Comparison of ENCODE assay signal across 1 cellular context in the genomic region with DNA sequence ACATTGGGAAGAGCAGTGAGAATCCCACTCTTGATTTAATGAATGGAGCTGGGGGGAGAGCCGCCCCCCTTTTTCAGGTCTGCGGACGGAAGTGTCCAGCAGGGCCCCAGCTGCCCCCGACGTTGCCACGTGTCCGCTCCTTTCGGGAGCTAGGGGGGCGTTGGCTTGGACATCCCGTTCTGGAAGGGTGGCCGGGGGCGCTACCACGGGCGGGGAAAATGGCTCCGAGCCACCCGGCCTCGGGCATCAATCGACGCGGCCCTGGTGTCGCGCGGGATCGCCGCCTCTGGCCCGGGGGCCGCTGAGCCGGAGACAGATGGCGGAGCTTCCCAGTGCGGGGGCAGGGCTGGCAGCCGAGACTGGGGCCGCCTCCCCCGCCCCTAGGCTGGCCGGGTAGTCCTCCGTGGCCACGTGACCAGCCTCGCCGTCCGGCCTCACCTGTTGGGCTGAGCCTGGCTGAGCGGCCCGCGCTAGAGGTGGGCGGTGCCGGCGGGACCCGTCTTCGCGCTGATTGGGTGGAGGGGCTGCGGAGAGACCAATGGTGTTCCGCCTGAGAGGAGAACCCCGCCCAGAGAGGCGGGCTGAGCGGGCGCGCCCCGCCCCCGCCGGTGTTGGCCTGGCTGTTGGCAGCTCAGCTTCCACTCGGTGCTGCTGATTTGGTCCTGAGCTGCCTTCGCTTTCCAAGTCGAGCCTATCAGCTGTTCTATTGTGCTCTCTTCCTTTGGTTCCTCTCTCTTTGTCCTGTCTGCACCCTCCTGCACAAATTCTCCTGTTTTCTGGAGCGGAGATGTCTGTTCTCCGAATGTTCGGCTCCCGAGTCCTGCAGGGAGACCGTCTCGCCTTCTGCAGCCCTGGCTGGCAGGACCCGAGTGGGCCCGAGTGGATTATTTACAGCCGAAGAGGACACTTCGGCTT.
TF ChIP-seq lines count a peak whose summit lies in the region.

No MANE protein-coding gene starts in this region.

TF ChIP-seq in HEK293, 187 proteins besides CTCF, POLR2A, EP300 and RAD21 (continued from another document and continues in another):
- TF ChIP-seq, protein P1, sequence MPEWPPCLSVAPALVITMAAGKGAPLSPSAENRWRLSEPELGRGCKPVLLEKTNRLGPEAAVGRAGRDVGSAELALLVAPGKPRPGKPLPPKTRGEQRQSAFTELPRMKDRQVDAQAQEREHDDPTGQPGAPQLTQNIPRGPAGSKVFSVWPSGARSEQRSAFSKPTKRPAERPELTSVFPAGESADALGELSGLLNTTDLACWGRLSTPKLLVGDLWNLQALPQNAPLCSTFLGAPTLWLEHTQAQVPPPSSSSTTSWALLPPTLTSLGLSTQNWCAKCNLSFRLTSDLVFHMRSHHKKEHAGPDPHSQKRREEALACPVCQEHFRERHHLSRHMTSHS (tag by site-specific recombination; IDR thresholded peaks at IDR 0.05), result 0 out of 2 replicates have a peak, but pooled peaks have one; percentile 48
- no peak for TF ChIP-seq GLI2 (tag by site-specific recombination; IDR thresholded peaks at IDR 0.05; ENCODE audit: borderline replicate concordance, low read depth)
- TF ChIP-seq ZNF48 (tag by site-specific recombination; IDR thresholded peaks at IDR 0.05), result no peak
- TF ChIP-seq, protein P2, sequence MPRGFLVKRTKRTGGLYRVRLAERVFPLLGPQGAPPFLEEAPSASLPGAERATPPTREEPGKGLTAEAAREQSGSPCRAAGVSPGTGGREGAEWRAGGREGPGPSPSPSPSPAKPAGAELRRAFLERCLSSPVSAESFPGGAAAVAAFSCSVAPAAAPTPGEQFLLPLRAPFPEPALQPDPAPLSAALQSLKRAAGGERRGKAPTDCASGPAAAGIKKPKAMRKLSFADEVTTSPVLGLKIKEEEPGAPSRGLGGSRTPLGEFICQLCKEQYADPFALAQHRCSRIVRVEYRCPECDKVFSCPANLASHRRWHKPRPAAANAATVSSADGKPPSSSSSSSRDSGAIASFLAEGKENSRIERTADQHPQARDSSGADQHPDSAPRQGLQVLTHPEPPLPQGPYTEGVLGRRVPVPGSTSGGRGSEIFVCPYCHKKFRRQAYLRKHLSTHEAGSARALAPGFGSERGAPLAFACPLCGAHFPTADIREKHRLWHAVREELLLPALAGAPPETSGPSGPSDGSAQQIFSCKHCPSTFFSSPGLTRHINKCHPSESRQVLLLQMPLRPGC (tag by site-specific recombination; IDR thresholded peaks at IDR 0.05), result 0 out of 2 replicates have a peak, but pooled peaks have one; percentile 32
- no peak for TF ChIP-seq ZNF239 (tag by site-specific recombination; IDR thresholded peaks at IDR 0.05)
- TF ChIP-seq ZNF791 (tag by site-specific recombination; IDR thresholded peaks at IDR 0.05), result no peak
- 0 out of 2 replicates have a peak, but pooled peaks have one; percentile 22 for TF ChIP-seq ZNF184 (tag by site-specific recombination; IDR thresholded peaks at IDR 0.05)
- TF ChIP-seq SP2 (tag by site-specific recombination; IDR thresholded peaks at IDR 0.05), result peak; percentile 97
- no peak for TF ChIP-seq SALL2 (tag by site-specific recombination; IDR thresholded peaks at IDR 0.05; ENCODE audit: borderline replicate concordance)
- TF ChIP-seq, protein P3, sequence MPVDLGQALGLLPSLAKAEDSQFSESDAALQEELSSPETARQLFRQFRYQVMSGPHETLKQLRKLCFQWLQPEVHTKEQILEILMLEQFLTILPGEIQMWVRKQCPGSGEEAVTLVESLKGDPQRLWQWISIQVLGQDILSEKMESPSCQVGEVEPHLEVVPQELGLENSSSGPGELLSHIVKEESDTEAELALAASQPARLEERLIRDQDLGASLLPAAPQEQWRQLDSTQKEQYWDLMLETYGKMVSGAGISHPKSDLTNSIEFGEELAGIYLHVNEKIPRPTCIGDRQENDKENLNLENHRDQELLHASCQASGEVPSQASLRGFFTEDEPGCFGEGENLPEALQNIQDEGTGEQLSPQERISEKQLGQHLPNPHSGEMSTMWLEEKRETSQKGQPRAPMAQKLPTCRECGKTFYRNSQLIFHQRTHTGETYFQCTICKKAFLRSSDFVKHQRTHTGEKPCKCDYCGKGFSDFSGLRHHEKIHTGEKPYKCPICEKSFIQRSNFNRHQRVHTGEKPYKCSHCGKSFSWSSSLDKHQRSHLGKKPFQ (tag by site-specific recombination; IDR thresholded peaks at IDR 0.05), result peak; percentile 43; the same call in 1 of the 2 replicates
- no peak for TF ChIP-seq MZF1 (tag by site-specific recombination; IDR thresholded peaks at IDR 0.05; ENCODE audit: borderline replicate concordance)
- TF ChIP-seq, protein P4, sequence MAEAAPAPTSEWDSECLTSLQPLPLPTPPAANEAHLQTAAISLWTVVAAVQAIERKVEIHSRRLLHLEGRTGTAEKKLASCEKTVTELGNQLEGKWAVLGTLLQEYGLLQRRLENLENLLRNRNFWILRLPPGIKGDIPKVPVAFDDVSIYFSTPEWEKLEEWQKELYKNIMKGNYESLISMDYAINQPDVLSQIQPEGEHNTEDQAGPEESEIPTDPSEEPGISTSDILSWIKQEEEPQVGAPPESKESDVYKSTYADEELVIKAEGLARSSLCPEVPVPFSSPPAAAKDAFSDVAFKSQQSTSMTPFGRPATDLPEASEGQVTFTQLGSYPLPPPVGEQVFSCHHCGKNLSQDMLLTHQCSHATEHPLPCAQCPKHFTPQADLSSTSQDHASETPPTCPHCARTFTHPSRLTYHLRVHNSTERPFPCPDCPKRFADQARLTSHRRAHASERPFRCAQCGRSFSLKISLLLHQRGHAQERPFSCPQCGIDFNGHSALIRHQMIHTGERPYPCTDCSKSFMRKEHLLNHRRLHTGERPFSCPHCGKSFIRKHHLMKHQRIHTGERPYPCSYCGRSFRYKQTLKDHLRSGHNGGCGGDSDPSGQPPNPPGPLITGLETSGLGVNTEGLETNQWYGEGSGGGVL (tag by site-specific recombination; IDR thresholded peaks at IDR 0.05), result peak; percentile 63
- TF ChIP-seq BCL11B (tag by site-specific recombination; IDR thresholded peaks at IDR 0.05; ENCODE audit: low read depth), result peak; percentile 80
- no peak for TF ChIP-seq ZNF169 (tag by site-specific recombination; IDR thresholded peaks at IDR 0.05)
- TF ChIP-seq, protein P5, sequence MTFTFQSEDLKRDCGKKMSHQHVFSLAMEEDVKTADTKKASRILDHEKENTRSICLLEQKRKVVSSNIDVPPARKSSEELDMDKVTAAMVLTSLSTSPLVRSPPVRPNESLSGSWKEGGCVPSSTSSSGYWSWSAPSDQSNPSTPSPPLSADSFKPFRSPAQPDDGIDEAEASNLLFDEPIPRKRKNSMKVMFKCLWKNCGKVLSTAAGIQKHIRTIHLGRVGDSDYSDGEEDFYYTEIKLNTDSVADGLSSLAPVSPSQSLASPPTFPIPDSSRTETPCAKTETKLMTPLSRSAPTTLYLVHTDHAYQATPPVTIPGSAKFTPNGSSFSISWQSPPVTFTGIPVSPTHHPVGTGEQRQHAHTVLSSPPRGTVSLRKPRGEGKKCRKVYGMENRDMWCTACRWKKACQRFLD (tag by site-specific recombination; IDR thresholded peaks at IDR 0.05), result no peak
- TF ChIP-seq, protein P6, sequence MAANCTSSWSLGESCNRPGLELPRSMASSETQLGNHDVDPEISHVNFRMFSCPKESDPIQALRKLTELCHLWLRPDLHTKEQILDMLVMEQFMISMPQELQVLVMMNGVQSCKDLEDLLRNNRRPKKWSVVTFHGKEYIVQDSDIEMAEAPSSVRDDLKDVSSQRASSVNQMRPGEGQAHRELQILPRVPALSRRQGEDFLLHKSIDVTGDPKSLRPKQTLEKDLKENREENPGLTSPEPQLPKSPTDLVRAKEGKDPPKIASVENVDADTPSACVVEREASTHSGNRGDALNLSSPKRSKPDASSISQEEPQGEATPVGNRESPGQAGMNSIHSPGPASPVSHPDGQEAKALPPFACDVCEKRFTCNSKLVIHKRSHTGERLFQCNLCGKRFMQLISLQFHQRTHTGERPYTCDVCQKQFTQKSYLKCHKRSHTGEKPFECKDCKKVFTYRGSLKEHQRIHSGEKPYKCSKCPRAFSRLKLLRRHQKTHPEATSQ (tag by site-specific recombination; IDR thresholded peaks at IDR 0.05), result peak; percentile 50; the same call in 1 of the 2 replicates
- peak; percentile 74; the same call in 1 of the 2 replicates for TF ChIP-seq ZFP37 (tag by site-specific recombination; IDR thresholded peaks at IDR 0.05)
- TF ChIP-seq, protein P7, sequence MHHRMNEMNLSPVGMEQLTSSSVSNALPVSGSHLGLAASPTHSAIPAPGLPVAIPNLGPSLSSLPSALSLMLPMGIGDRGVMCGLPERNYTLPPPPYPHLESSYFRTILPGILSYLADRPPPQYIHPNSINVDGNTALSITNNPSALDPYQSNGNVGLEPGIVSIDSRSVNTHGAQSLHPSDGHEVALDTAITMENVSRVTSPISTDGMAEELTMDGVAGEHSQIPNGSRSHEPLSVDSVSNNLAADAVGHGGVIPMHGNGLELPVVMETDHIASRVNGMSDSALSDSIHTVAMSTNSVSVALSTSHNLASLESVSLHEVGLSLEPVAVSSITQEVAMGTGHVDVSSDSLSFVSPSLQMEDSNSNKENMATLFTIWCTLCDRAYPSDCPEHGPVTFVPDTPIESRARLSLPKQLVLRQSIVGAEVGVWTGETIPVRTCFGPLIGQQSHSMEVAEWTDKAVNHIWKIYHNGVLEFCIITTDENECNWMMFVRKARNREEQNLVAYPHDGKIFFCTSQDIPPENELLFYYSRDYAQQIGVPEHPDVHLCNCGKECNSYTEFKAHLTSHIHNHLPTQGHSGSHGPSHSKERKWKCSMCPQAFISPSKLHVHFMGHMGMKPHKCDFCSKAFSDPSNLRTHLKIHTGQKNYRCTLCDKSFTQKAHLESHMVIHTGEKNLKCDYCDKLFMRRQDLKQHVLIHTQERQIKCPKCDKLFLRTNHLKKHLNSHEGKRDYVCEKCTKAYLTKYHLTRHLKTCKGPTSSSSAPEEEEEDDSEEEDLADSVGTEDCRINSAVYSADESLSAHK (tag by site-specific recombination; IDR thresholded peaks at IDR 0.05), result peak; percentile 54
- peak; percentile 91 for TF ChIP-seq ZFHX2 (tag by site-specific recombination; conservative IDR thresholded peaks at IDR 0.05)
- no peak for TF ChIP-seq ZFP3 (tag by site-specific recombination; IDR thresholded peaks at IDR 0.05; ENCODE audit: low read depth)
- TF ChIP-seq, protein P8, sequence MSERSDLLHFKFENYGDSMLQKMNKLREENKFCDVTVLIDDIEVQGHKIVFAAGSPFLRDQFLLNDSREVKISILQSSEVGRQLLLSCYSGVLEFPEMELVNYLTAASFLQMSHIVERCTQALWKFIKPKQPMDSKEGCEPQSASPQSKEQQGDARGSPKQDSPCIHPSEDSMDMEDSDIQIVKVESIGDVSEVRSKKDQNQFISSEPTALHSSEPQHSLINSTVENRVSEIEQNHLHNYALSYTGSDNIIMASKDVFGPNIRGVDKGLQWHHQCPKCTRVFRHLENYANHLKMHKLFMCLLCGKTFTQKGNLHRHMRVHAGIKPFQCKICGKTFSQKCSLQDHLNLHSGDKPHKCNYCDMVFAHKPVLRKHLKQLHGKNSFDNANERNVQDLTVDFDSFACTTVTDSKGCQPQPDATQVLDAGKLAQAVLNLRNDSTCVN (tag by site-specific recombination; optimal IDR thresholded peaks at IDR 0.05), result peak; percentile 84
- TF ChIP-seq ZBTB21 (tag by site-specific recombination; IDR thresholded peaks at IDR 0.05), result no peak
- 0 out of 2 replicates have a peak, but pooled peaks have one; percentile 32 for TF ChIP-seq ZNF792 (tag by site-specific recombination; IDR thresholded peaks at IDR 0.05)
- no peak for TF ChIP-seq ZBTB48 (tag by site-specific recombination; IDR thresholded peaks at IDR 0.05)
- peak; percentile 84 for TF ChIP-seq IKZF3 (tag by site-specific recombination; IDR thresholded peaks at IDR 0.05)
- TF ChIP-seq ZNF707 (tag by site-specific recombination; IDR thresholded peaks at IDR 0.05), result peak; percentile 44; the same call in 1 of the 2 replicates
- TF ChIP-seq ZNF155 (tag by site-specific recombination; IDR thresholded peaks at IDR 0.05), result no peak
- no peak; the same call in 1 of the 2 replicates for TF ChIP-seq ZNF394 (tag by site-specific recombination; IDR thresholded peaks at IDR 0.05; ENCODE audit: borderline replicate concordance)
- TF ChIP-seq ZNF701 (tag by site-specific recombination; IDR thresholded peaks at IDR 0.05), result no peak
- TF ChIP-seq ZNF133 (tag by site-specific recombination; IDR thresholded peaks at IDR 0.05), result no peak
- TF ChIP-seq, protein P9, sequence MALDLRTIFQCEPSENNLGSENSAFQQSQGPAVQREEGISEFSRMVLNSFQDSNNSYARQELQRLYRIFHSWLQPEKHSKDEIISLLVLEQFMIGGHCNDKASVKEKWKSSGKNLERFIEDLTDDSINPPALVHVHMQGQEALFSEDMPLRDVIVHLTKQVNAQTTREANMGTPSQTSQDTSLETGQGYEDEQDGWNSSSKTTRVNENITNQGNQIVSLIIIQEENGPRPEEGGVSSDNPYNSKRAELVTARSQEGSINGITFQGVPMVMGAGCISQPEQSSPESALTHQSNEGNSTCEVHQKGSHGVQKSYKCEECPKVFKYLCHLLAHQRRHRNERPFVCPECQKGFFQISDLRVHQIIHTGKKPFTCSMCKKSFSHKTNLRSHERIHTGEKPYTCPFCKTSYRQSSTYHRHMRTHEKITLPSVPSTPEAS (tag by site-specific recombination; IDR thresholded peaks at IDR 0.05), result no peak
- TF ChIP-seq ZNF302 (tag by site-specific recombination; IDR thresholded peaks at IDR 0.05; ENCODE audit: low read depth), result no peak
- TF ChIP-seq, protein P10, sequence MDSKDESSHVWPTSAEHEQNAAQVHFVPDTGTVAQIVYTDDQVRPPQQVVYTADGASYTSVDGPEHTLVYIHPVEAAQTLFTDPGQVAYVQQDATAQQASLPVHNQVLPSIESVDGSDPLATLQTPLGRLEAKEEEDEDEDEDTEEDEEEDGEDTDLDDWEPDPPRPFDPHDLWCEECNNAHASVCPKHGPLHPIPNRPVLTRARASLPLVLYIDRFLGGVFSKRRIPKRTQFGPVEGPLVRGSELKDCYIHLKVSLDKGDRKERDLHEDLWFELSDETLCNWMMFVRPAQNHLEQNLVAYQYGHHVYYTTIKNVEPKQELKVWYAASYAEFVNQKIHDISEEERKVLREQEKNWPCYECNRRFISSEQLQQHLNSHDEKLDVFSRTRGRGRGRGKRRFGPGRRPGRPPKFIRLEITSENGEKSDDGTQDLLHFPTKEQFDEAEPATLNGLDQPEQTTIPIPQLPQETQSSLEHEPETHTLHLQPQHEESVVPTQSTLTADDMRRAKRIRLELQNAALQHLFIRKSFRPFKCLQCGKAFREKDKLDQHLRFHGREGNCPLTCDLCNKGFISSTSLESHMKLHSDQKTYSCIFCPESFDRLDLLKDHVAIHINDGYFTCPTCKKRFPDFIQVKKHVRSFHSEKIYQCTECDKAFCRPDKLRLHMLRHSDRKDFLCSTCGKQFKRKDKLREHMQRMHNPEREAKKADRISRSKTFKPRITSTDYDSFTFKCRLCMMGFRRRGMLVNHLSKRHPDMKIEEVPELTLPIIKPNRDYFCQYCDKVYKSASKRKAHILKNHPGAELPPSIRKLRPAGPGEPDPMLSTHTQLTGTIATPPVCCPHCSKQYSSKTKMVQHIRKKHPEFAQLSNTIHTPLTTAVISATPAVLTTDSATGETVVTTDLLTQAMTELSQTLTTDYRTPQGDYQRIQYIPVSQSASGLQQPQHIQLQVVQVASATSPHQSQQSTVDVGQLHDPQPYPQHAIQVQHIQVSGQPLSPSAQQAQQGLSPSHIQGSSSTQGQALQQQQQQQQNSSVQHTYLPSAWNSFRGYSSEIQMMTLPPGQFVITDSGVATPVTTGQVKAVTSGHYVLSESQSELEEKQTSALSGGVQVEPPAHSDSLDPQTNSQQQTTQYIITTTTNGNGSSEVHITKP (tag by site-specific recombination; IDR thresholded peaks at IDR 0.05), result peak; percentile 94
- no peak for TF ChIP-seq ZNF777 (tag by site-specific recombination; IDR thresholded peaks at IDR 0.05; ENCODE audit: borderline replicate concordance)
- peak; percentile 50; the same call in 1 of the 2 replicates for TF ChIP-seq ZNF76 (tag by site-specific recombination; IDR thresholded peaks at IDR 0.05; ENCODE audit: borderline replicate concordance, low read depth)
- TF ChIP-seq ZSCAN16 (tag by site-specific recombination; IDR thresholded peaks at IDR 0.05), result no peak
